In the genomic region with DNA sequence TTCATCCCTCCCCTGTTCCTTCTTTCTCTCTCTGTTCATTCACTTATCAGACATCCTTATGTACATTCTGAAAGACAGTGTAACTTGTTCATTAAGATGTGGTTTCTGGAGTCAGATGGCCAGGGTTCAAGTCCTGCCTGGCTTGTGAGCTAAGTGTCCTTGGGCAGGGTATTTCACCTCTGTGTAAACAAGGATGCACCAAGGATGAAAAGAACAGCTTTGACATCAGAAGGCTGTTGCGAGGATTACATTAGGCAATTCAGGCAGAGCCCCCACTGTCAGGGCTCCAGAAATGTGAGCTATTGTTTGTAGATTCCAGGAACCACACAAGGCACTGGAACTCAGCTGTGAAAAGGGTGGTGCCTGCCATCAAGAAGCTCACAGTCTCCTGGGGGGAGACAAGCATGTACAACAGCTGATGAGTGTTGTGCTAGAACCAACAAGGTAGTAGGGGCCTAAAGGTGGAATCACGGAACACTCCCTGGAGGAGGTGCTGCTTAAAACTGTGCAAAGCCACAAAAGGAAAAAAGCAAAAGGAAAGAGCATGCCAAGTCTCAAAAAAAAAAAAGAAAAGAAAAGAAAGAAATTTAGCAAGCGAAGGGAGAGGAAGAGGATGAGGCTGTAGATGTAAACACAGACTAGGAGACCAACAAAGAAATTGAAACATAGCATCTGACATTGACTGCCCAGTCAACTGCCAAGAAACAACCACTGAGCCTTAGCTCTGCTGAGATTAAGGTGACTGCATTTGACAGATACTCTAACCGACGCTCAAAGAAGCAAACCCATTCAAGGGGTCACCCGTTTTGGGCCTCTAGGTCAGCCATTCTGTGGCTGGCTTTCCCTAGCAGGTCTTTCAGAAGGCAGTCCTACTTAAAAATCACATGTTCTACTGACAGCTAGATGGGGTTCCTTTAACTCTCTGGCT, we compare ENCODE assay signal across 10 cellular contexts. TPM values are rescaled to one million over a fixed set of nuclear protein-coding genes. Genes with fewer than 3 reads are reported as not detected.
DNase-seq lines count a peak whose midpoint lies in the region; ATAC-seq and TF ChIP-seq lines count a peak whose summit lies in the region.
"Had no signal": no experiment of that assay in that cellular context is flagged by ENCODE, and none has a peak within 500 bp of the region (broad histone marks: within the 10 kb centered on the region; RNA-seq: fewer than 3 reads in every experiment).

No MANE protein-coding gene starts in this region.

- no peaks in the 10 kb centered on the region for H3K9me3 ChIP-seq in spleen

- 81 to 89% (median 83%) methylated on average over 6 of the region's 6 CpGs for WGBS in spleen, 5 donors

- TF ChIP-seq POLR2A in spleen (IDR thresholded peaks at IDR 0.05): no peak

- DNase-seq in HCEC 1CT (peak; percentile 71), brain microvascular endothelial cell (peak; percentile 71), left lobe of liver (ENCODE audit: low spot score) (peak; percentile 40), spleen (no peak), NCI-H1436 treated with DMSO at 0.1 percent for 48 hours (lab: John Stamatoyannopoulos, UW) (no peak), NAMALWA (ENCODE audit: low spot score) (no peak)
- DNase-seq: activated naive CD4-positive, alpha-beta T cell treated with anti-CD3 and anti-CD28 coated beads, Interleukin-2, amount 10 ng/mL, durations not matched to agents 7 days and 5 days; NCI-H1417 treated with DMSO at 0.1 percent for 48 hours had no signal

- in situ Hi-C loops in brain microvascular endothelial cell (cut with HindIII; ENCODE audit: low pct_ligation_motif_present, low sequenced_read_pairs): no loop called here

- no peaks in the 10 kb centered on the region for H3K27me3 ChIP-seq in brain microvascular endothelial cell (replicated peaks)
- no peaks in the 10 kb centered on the region for H3K27me3 ChIP-seq in spleen (replicated peaks in 1 of 7)

- intact Hi-C loops in spleen (cut with DNase I; ENCODE audit: low total_unique reads): no loop called here

- H3K36me3 ChIP-seq in brain microvascular endothelial cell (replicated peaks) (no peaks in the 10 kb centered on the region), spleen (no peaks in the 10 kb centered on the region)

- peaks cover 16 to 96% (median 73%) of the 10 kb centered on the region in 6 donors for H3K4me1 ChIP-seq in spleen

- no peak for ATAC-seq in left lobe of liver
- no peak for ATAC-seq in GM21717 (IDR thresholded peaks at IDR 0.05; ENCODE audit: unreplicated experiment)
- ATAC-seq in GM18858 (IDR thresholded peaks at IDR 0.05; ENCODE audit: unreplicated experiment): no peak

- TF ChIP-seq CTCF in brain microvascular endothelial cell (IDR thresholded peaks at IDR 0.05; ENCODE audit: low read depth, low read length, missing control alignments) (no peak), spleen (IDR thresholded peaks at IDR 0.05 in 8 of 11, conservative IDR thresholded peaks at IDR 0.05 in 3 of 11) (no peak)

- H3K4me3 ChIP-seq in brain microvascular endothelial cell (ENCODE audit: low read depth, low read length) (no peak overlapping the region), spleen (no peak overlapping the region)

- H3K27ac ChIP-seq in brain microvascular endothelial cell: peak overlapping the region; percentile 20
- H3K27ac ChIP-seq in spleen: peak overlapping the region in 6 of 8 donors; percentile 31 to 88 (median 77)

RNA-seq across cellular contexts. Expression of a gene that starts 12.5 kb away (rescaled TPM):
- total RNA-seq in left lobe of liver: 67.1 TPM
- 100 to 1,000 TPM; 101 to 225 (median 176) TPM for total RNA-seq in spleen
- polyA plus RNA-seq in spleen: 100 to 1,000 TPM; 159 to 184 (median 160) TPM

Comparison
In these comparisons a context has a peak if more than half of its experiments do, and no peak if none do; other contexts are left out.
1. DNase-seq: peak in HCEC 1CT (single experiment), brain microvascular endothelial cell (single experiment) and left lobe of liver (single experiment); none in spleen (single experiment), NCI-H1436 treated with DMSO at 0.1 percent for 48 hours (single experiment) and NAMALWA (single experiment).